In genomic region chr2:66433945-66434678, GRCh38 we compare ENCODE assay signal across 8 cellular contexts. TPM values are rescaled to one million over a fixed set of nuclear protein-coding genes. Genes with fewer than 3 reads are reported as not detected.
DNase-seq lines count a peak whose midpoint lies in the region; ATAC-seq and TF ChIP-seq lines count a peak whose summit lies in the region.

No MANE protein-coding gene starts in this region.

- TF ChIP-seq RAD21 in IMR-90 (IDR thresholded peaks at IDR 0.05; ENCODE audit: low read length): no peak

- peak overlapping the region; percentile 99 for H3K23ac ChIP-seq in IMR-90 (ENCODE audit: low read depth, low read length)

- H4K5ac ChIP-seq in IMR-90 (ENCODE audit: low read depth, low read length): peak overlapping the region; percentile 70

- no peaks in the 10 kb centered on the region for H3K9me3 ChIP-seq in ES-I3 (ENCODE audit: control insufficient read depth, insufficient read depth, low read length)
- no peaks in the 10 kb centered on the region for H3K9me3 ChIP-seq in IMR-90 (ENCODE audit: control insufficient read depth, insufficient read depth, low read length)
- H3K9me3 ChIP-seq in transverse colon: no peaks in the 10 kb centered on the region

- H3K4me2 ChIP-seq in IMR-90 (ENCODE audit: low read depth, low read length): peak overlapping the region; percentile 74

- peak overlapping the region; percentile 73 for H2BK120ac ChIP-seq in IMR-90 (ENCODE audit: low read depth, low read length)

- peak; percentile 50 for DNase-seq in A172 (ENCODE audit: low spot score)
- peak; percentile 76 for DNase-seq in IMR-90
- peak; percentile 59 for DNase-seq in SK-N-DZ (ENCODE audit: low spot score)
- peak; percentile 71 for DNase-seq in endothelial cell (ENCODE audit: low spot score)
- peak; percentile 27 to 68 for DNase-seq in mesothelial cell of epicardium (ENCODE audit: low spot score in 2 of 2, unreplicated experiment in 2 of 2)
- peak; percentile 53 for DNase-seq in transverse colon

- H4K8ac ChIP-seq in IMR-90 (ENCODE audit: low read depth in 2 of 2, low read length in 2 of 2): peak overlapping the region; percentile 81 to 83

- ATAC-seq in IMR-90 (ENCODE audit: low read depth): peak; percentile 35
- ATAC-seq in HG03108 (IDR thresholded peaks at IDR 0.05; ENCODE audit: unreplicated experiment): no peak

- H3K4me3 Mint-ChIP-seq in endothelial cell (ENCODE audit: unreplicated experiment) (peak overlapping the region; percentile 96), mesothelial cell of epicardium (peak overlapping the region; percentile 88)

- H3K27ac ChIP-seq in IMR-90 (ENCODE audit: insufficient read depth, low read length) (peak overlapping the region; percentile 99), transverse colon (peak overlapping the region; percentile 91 to 96 (median 93))

- peaks cover 6% of the 10 kb centered on the region; the same call in 1 of the 2 replicates for H4K20me1 ChIP-seq in IMR-90 (ENCODE audit: insufficient read depth, low read length)

- intact Hi-C loops in IMR-90 (cut with micrococcal nuclease) (loop anchor here (1.0 to 5.0 kb wide), 6 partner anchors 141 to 1407 kb away; no protein-coding TSS in a partner anchor), transverse colon (cut with DNase I; ENCODE audit: low total_unique reads) (loop anchor here (5.0 to 10.0 kb wide), 4 partner anchors 451 to 1411 kb away; no protein-coding TSS in a partner anchor)

- H4K91ac ChIP-seq in IMR-90 (ENCODE audit: insufficient read depth, low read depth, low read length): peak overlapping the region; percentile 91

- H2BK5ac ChIP-seq in IMR-90 (ENCODE audit: low read depth, low read length, poor library complexity, severe bottlenecking): peak overlapping the region; percentile 90

- peak overlapping the region; percentile 21; the same call in 2 of the 3 replicates for H2BK15ac ChIP-seq in IMR-90 (ENCODE audit: low read depth, low read length)

- peak overlapping the region; percentile 28; the same call in 1 of the 2 replicates for H2BK20ac ChIP-seq in IMR-90 (ENCODE audit: low read depth, low read length)

- dilution Hi-C loops in IMR-90 (cut with HindIII; ENCODE audit: low sequenced_read_pairs, unreplicated experiment): loop anchor here (25.0 kb wide), 1 partner anchor 778 kb away; no protein-coding TSS in a partner anchor

- H3K18ac ChIP-seq in IMR-90 (ENCODE audit: low read depth, low read length): peak overlapping the region; percentile 80

- CTCF ChIA-PET in IMR-90 (lab: Yijun Ruan, JAX): interaction anchor here (0.6 to 1.1 kb wide), 3 partner anchors 10 to 800 kb away, joined by 3 to 5 read pairs (median 3); no protein-coding TSS in a partner anchor

- H3K4me1 ChIP-seq in ES-I3 (ENCODE audit: insufficient read depth, low read length) (peaks cover 4% of the 10 kb centered on the region; the same call in 1 of the 2 replicates), IMR-90 (ENCODE audit: control insufficient read depth, insufficient read depth, low read length) (peaks cover 5% of the 10 kb centered on the region; the same call in 1 of the 2 replicates), transverse colon (peaks cover 0 to 38% (median 14%) of the 10 kb centered on the region in 4 donors)

- H3K36me3 ChIP-seq in ES-I3 (ENCODE audit: insufficient read depth, low read length) (no peaks in the 10 kb centered on the region), IMR-90 (ENCODE audit: control insufficient read depth, insufficient read depth, low read length) (peaks cover 16% of the 10 kb centered on the region), transverse colon (no peaks in the 10 kb centered on the region)

- H3K27me3 Mint-ChIP-seq in endothelial cell (ENCODE audit: unreplicated experiment): peaks cover 20% of the 10 kb centered on the region
- H3K27me3 Mint-ChIP-seq in mesothelial cell of epicardium (ENCODE audit: low read depth): no peaks in the 10 kb centered on the region

- H2AK9ac ChIP-seq in IMR-90 (replicated peaks; ENCODE audit: low read depth, low read length, poor library complexity): peak overlapping the region; percentile 91

- H3K14ac ChIP-seq in IMR-90 (replicated peaks; ENCODE audit: low read depth, low read length): peak overlapping the region; percentile 87

- H3K4me3 ChIP-seq in IMR-90 (ENCODE audit: insufficient read depth, low read depth, low read length) (peak overlapping the region; percentile 99), transverse colon (peak overlapping the region; percentile 48 to 73 (median 68))

- peak overlapping the region; percentile 80 for H2AFZ ChIP-seq in IMR-90 (replicated peaks; ENCODE audit: low read length, poor library complexity)

- 0% methylated on average over 7 of the region's 61 CpGs; no CpG with 5 or more reads in 1 of the 2 experiments for WGBS in IMR-90 (ENCODE audit: extremely low coverage in 2 of 2, insufficient read length in 1 of 2), 2 experiments
- 0 to 6% methylated on average over 1 to 32 of the region's 61 CpGs for WGBS in transverse colon (ENCODE audit: low coverage in 1 of 2), 2 donors

- peaks cover 5 to 18% of the 10 kb centered on the region in 2 experiments; a peak in 1 of 4 replicates for H3K79me1 ChIP-seq in IMR-90 (ENCODE audit: low read depth in 1 of 2, low read length in 2 of 2)

- H3K27me3 ChIP-seq in IMR-90 (ENCODE audit: control insufficient read depth, insufficient read depth, low read length): no peaks in the 10 kb centered on the region
- peaks cover 95% of the 10 kb centered on the region for H3K27me3 ChIP-seq in transverse colon

- peak overlapping the region; percentile 98 for H3K27ac Mint-ChIP-seq in endothelial cell (ENCODE audit: unreplicated experiment)
- H3K27ac Mint-ChIP-seq in mesothelial cell of epicardium: peak overlapping the region; percentile 99

- TF ChIP-seq CTCF in IMR-90 (conservative IDR thresholded peaks at IDR 0.05; ENCODE audit: low read depth, low read length) (no peak), endothelial cell (IDR thresholded peaks at IDR 0.05; ENCODE audit: unreplicated experiment) (no peak), mesothelial cell of epicardium (IDR thresholded peaks at IDR 0.05; ENCODE audit: unreplicated experiment) (no peak), transverse colon (IDR thresholded peaks at IDR 0.05) (no peak)

- H3K9me1 ChIP-seq in IMR-90 (ENCODE audit: insufficient read depth, low read length): no peaks in the 10 kb centered on the region

- H3K56ac ChIP-seq in IMR-90 (ENCODE audit: extremely low read depth, insufficient read depth, low read length): peak overlapping the region; percentile 99

- peak overlapping the region; percentile 72 for H3K9ac ChIP-seq in ES-I3 (ENCODE audit: low read depth, low read length)
- H3K9ac ChIP-seq in IMR-90 (ENCODE audit: low read depth, low read length): peak overlapping the region; percentile 89

- H3K9me3 Mint-ChIP-seq in endothelial cell (ENCODE audit: unreplicated experiment) (no peaks in the 10 kb centered on the region), mesothelial cell of epicardium (no peaks in the 10 kb centered on the region)

- POLR2A ChIA-PET in IMR-90 (lab: Charles Lee; ENCODE audit: unreplicated experiment): interaction anchor here (0.6 to 2.1 kb wide), 13 partner anchors 11 to 1408 kb away, joined by 3 to 21 read pairs (median 4); no protein-coding TSS in a partner anchor

- in situ Hi-C loops in IMR-90 (cut with MboI; ENCODE audit: low sequenced_read_pairs) (loop anchor here (5.0 to 25.0 kb wide), 5 partner anchors 411 to 1603 kb away; no protein-coding TSS in a partner anchor), transverse colon (cut with MboI; ENCODE audit: low pct_ligation_motif_present in 1 of 4, low pct_unique_long_range_greater_than_20kb in 1 of 4, low sequenced_read_pairs in 3 of 4) (loop anchor here in 3 of 4 donors (10.0 to 25.0 kb wide), 7 partner anchors 253 to 1603 kb away; no protein-coding TSS in a partner anchor)

- H3K4ac ChIP-seq in IMR-90 (ENCODE audit: low read depth, low read length): peak overlapping the region; percentile 91

- TSS peak; percentile 76 for BruUV-seq in IMR-90 (replicated peaks; lab: Mats Ljungman, UMichigan)

- H2AK5ac ChIP-seq in IMR-90 (ENCODE audit: low read depth, low read length): no peak overlapping the region; the same call in 1 of the 2 replicates

- peak; percentile 10; the same call in 1 of the 2 replicates for TF ChIP-seq POLR2A in IMR-90 (IDR thresholded peaks at IDR 0.05; ENCODE audit: low read depth, low read length)
- no peak for TF ChIP-seq POLR2A in transverse colon (IDR thresholded peaks at IDR 0.05)

- H3K4me1 Mint-ChIP-seq in endothelial cell (ENCODE audit: unreplicated experiment): peaks cover 24% of the 10 kb centered on the region
- H3K4me1 Mint-ChIP-seq in mesothelial cell of epicardium: peaks cover 22% of the 10 kb centered on the region

- TF ChIP-seq EP300 in transverse colon (IDR thresholded peaks at IDR 0.05; ENCODE audit: low read depth): no peak

- H3K36me3 Mint-ChIP-seq in endothelial cell (ENCODE audit: low read depth, unreplicated experiment): no peaks in the 10 kb centered on the region
- peaks cover 16% of the 10 kb centered on the region for H3K36me3 Mint-ChIP-seq in mesothelial cell of epicardium

TF ChIP-seq in IMR-90, 13 proteins besides CTCF, POLR2A, EP300 and RAD21:
- TF ChIP-seq MXI1 (IDR thresholded peaks at IDR 0.05; ENCODE audit: borderline replicate concordance, low read depth, low read length) (no peak), MAZ (IDR thresholded peaks at IDR 0.05; ENCODE audit: borderline replicate concordance, low read depth, low read length) (peak; percentile 77; the same call in 1 of the 2 replicates)
TF ChIP-seq in IMR-90: peak in this region for 1.

RNA-seq across cellular contexts. Expression of gene MEIS1, which starts 0.8 kb away (rescaled TPM):
- total RNA-seq in A172 (2014; rRNA removed; shearing (Covaris generic)): 29.0 and 30.1 TPM in 2 replicates
- total RNA-seq in IMR-90 (2012; rRNA removed): 157 and 209 TPM in 2 replicates
- 51.8 and 54.4 TPM in 2 replicates for polyA plus RNA-seq in IMR-90 (2012; rRNA removed)
- 14.0 and 21.0 TPM in 2 replicates for polyA plus RNA-seq in IMR-90 (2012; cell fraction: cytosol; rRNA removed)
- 81.4 and 209 TPM in 2 replicates for polyA plus RNA-seq in IMR-90 (2012; cell fraction: nucleus; rRNA removed; ENCODE audit: low replicate concordance)
- polyA plus RNA-seq in SK-N-DZ (2014; cell fraction: cytosol; rRNA removed): 64.0 and 65.2 TPM in 2 replicates
- 93.6 and 97.2 TPM in 2 replicates for polyA plus RNA-seq in SK-N-DZ (2014; cell fraction: nucleus; rRNA removed)
- 13.3 TPM for total RNA-seq in endothelial cell (ENCODE audit: unreplicated experiment)
- total RNA-seq in mesothelial cell of epicardium: 305 to 324 TPM (median 317 TPM) in 3 replicates
- 100 to 1,000 TPM in 1 of 4 donors, 10 to 100 TPM in 3; 25.9 to 129 (median 28.8) TPM for total RNA-seq in transverse colon
